26 cellular contexts compared by ENCODE assay signal in genomic region chr1:236717811-236718210, GRCh38. TPM values are rescaled to one million over a fixed set of nuclear protein-coding genes. Genes with fewer than 3 reads are reported as not detected.
"Had no signal": no experiment of that assay in that cellular context is flagged by ENCODE, and none has a peak within 500 bp of the region (broad histone marks: within the 10 kb centered on the region; RNA-seq: fewer than 3 reads in every experiment).

No MANE protein-coding gene starts in this region.

- H3K27me3 ChIP-seq: hepatocyte, ovary, right lobe of liver, suprapubic skin, thyroid gland had no signal

- DNase-seq: effector CD8-positive, alpha-beta T cell; endodermal cell; foreskin fibroblast; glutamatergic neuron; left colon; natural killer cell; occipital lobe; ovary; posterior cingulate gyrus; retina; right lobe of liver; stimulated activated CD4-positive, alpha-beta T cell treated with anti-CD3 and anti-CD28 coated beads, Interleukin-12 subunit alpha, Interleukin-12 subunit beta, amount 100 ng/mL, for 4 hours; stimulated activated CD4-positive, alpha-beta T cell treated with anti-CD3 and anti-CD28 coated beads, Interleukin-1b, Interleukin-23, amount 100 ng/mL, for 48 hours; stimulated activated CD4-positive, alpha-beta T cell treated with anti-CD3 and anti-CD28 coated beads, Interleukin-4, amount 100 ng/mL, for 1 hour; stimulated activated CD8-positive, alpha-beta memory T cell treated with anti-CD3 and anti-CD28 coated beads, Interleukin-4, amount 100 ng/mL, for 48 hours; stimulated activated naive CD4-positive, alpha-beta T cell; stimulated activated naive CD8-positive, alpha-beta T cell treated with anti-CD3 and anti-CD28 coated beads, Interleukin-15, amount 100 ng/mL, for 72 hours; thyroid gland had no signal

- H3K36me3 ChIP-seq: ovary, right lobe of liver, suprapubic skin, thyroid gland had no signal

- H3K27ac ChIP-seq: epithelial cell of prostate, hepatocyte, ovary, right lobe of liver, suprapubic skin, thyroid gland had no signal

- ATAC-seq: esophagus mucosa; left colon; natural killer cell; right lobe of liver; stimulated activated naive CD8-positive, alpha-beta T cell treated with anti-CD3 and anti-CD28 coated beads, Interleukin-15, amount 100 ng/mL, for 72 hours had no signal

- H3K9me3 ChIP-seq: ovary, right lobe of liver, suprapubic skin, thyroid gland had no signal

- FAIRE-seq: colon, islet of Langerhans had no signal

- H3K4me1 ChIP-seq: right lobe of liver, thyroid gland had no signal

- H3K4me3 ChIP-seq: hepatocyte, lung, ovary, right lobe of liver, smooth muscle cell, suprapubic skin, thyroid gland had no signal

RNA-seq across cellular contexts. Expression of gene ACTN2, which starts 31.5 kb away (rescaled TPM):
- total RNA-seq: left colon, natural killer cell, smooth muscle cell had no signal
- polyA plus RNA-seq: smooth muscle cell had no signal
